In genomic region chr11:12631651-12632050, GRCh38 we compare ENCODE assay signal across 26 cellular contexts. TPM values are rescaled to one million over a fixed set of nuclear protein-coding genes. Genes with fewer than 3 reads are reported as not detected.
"Had no signal": no experiment of that assay in that cellular context is flagged by ENCODE, and none has a peak within 500 bp of the region (broad histone marks: within the 10 kb centered on the region; RNA-seq: fewer than 3 reads in every experiment).

No MANE protein-coding gene starts in this region.

- H3K4me3 Mint-ChIP-seq: activated CD4-positive, alpha-beta memory T cell treated with anti-CD3 and anti-CD28 coated beads, Interleukin-2, amount 10 ng/mL, durations not matched to agents 7 days and 5 days; activated naive CD4-positive, alpha-beta T cell treated with anti-CD3 and anti-CD28 coated beads, Interleukin-2, amount 10 ng/mL, durations not matched to agents 7 days and 5 days; activated naive CD8-positive, alpha-beta T cell treated with anti-CD3 and anti-CD28 coated beads, Interleukin-2, amount 10 ng/mL, durations not matched to agents 7 days and 5 days; T-helper 1 cell treated with Interleukin-12 subunit alpha and Interleukin-12 subunit beta and Interleukin-4 antibody, amounts not matched to agents 30 μg/mL and 1 μg/mL, for 36 hours had no signal

- DNase-seq: activated CD4-positive, alpha-beta memory T cell treated with anti-CD3 and anti-CD28 coated beads, Interleukin-2, amount 10 ng/mL, durations not matched to agents 7 days and 5 days; activated CD4-positive, alpha-beta T cell treated with anti-CD3 and anti-CD28 coated beads, Interleukin-2, amount 50 U/mL, for 1 hour; activated CD4-positive, CD25-positive, alpha-beta regulatory T cell; activated gamma-delta T cell treated with Interleukin-2 at 50 U/mL for 16 hours; activated naive CD4-positive, alpha-beta T cell treated with anti-CD3 and anti-CD28 coated beads, Interleukin-2, amount 10 ng/mL, durations not matched to agents 7 days and 5 days; activated naive CD8-positive, alpha-beta T cell treated with anti-CD3 and anti-CD28 coated beads, Interleukin-2, amount 10 ng/mL, durations not matched to agents 7 days and 5 days; activated T-cell treated with anti-CD3 and anti-CD28 coated beads for 4 hours; activated T-cell treated with anti-CD3 and anti-CD28 coated beads, Interleukin-2, amount 50 U/mL, for 48 hours; adrenal gland; anterior cingulate cortex; cerebellar nuclear complex; MG63; MV-4-11; NCI-H1105 treated with DMSO at 0.1 percent for 48 hours; NCI-H1436 treated with DMSO at 0.1 percent for 48 hours; NCI-H187 treated with DMSO at 0.1 percent for 48 hours; NCI-H2081 treated with DMSO at 0.1 percent for 48 hours; NCI-H2171; NCI-H226; NCI-H526; NCI-H774; PC-3; SHP77 treated with DMSO at 0.1 percent for 48 hours; T-helper 9 cell had no signal

- H3K4me1 Mint-ChIP-seq: activated CD4-positive, alpha-beta memory T cell treated with anti-CD3 and anti-CD28 coated beads, Interleukin-2, amount 10 ng/mL, durations not matched to agents 7 days and 5 days; activated naive CD4-positive, alpha-beta T cell treated with anti-CD3 and anti-CD28 coated beads, Interleukin-2, amount 10 ng/mL, durations not matched to agents 7 days and 5 days; activated naive CD8-positive, alpha-beta T cell treated with anti-CD3 and anti-CD28 coated beads, Interleukin-2, amount 10 ng/mL, durations not matched to agents 7 days and 5 days had no signal

- H3K36me3 ChIP-seq: adrenal gland, MG63 had no signal

- H3K9me3 ChIP-seq: adrenal gland, MG63 had no signal

- H3K4me3 ChIP-seq: adrenal gland, MG63 had no signal

- H3K27ac Mint-ChIP-seq: activated CD4-positive, alpha-beta memory T cell treated with anti-CD3 and anti-CD28 coated beads, Interleukin-2, amount 10 ng/mL, durations not matched to agents 7 days and 5 days; activated naive CD4-positive, alpha-beta T cell treated with anti-CD3 and anti-CD28 coated beads, Interleukin-2, amount 10 ng/mL, durations not matched to agents 7 days and 5 days; activated naive CD8-positive, alpha-beta T cell treated with anti-CD3 and anti-CD28 coated beads, Interleukin-2, amount 10 ng/mL, durations not matched to agents 7 days and 5 days; activated T-helper 2 cell treated with anti-CD3 and anti-CD28 coated beads, Interferon-gamma antibody, Interleukin-2, Interleukin-4, amounts not matched to agents 10 μg/mL and 5 μg/mL and 100 μg/mL, durations not matched to agents 14 hours and 24 hours and 36 hours; T-helper 1 cell treated with Interleukin-12 subunit alpha and Interleukin-12 subunit beta and Interleukin-4 antibody, amounts not matched to agents 30 μg/mL and 1 μg/mL, for 36 hours had no signal

- H3K27ac ChIP-seq: adrenal gland had no signal

- H3K4me1 ChIP-seq: adrenal gland had no signal

- H3K27me3 ChIP-seq: adrenal gland, MG63 had no signal

- H3K9me3 Mint-ChIP-seq: activated CD4-positive, alpha-beta memory T cell treated with anti-CD3 and anti-CD28 coated beads, Interleukin-2, amount 10 ng/mL, durations not matched to agents 7 days and 5 days; activated naive CD4-positive, alpha-beta T cell treated with anti-CD3 and anti-CD28 coated beads, Interleukin-2, amount 10 ng/mL, durations not matched to agents 7 days and 5 days; activated naive CD8-positive, alpha-beta T cell treated with anti-CD3 and anti-CD28 coated beads, Interleukin-2, amount 10 ng/mL, durations not matched to agents 7 days and 5 days; activated T-helper 2 cell treated with anti-CD3 and anti-CD28 coated beads, Interferon-gamma antibody, Interleukin-2, Interleukin-4, amounts not matched to agents 10 μg/mL and 5 μg/mL and 100 μg/mL, durations not matched to agents 14 hours and 24 hours and 36 hours; T-helper 1 cell treated with Interleukin-12 subunit alpha and Interleukin-12 subunit beta and Interleukin-4 antibody, amounts not matched to agents 30 μg/mL and 1 μg/mL, for 36 hours had no signal

- H3K36me3 Mint-ChIP-seq: activated naive CD4-positive, alpha-beta T cell treated with anti-CD3 and anti-CD28 coated beads, Interleukin-2, amount 10 ng/mL, durations not matched to agents 7 days and 5 days; activated naive CD8-positive, alpha-beta T cell treated with anti-CD3 and anti-CD28 coated beads, Interleukin-2, amount 10 ng/mL, durations not matched to agents 7 days and 5 days had no signal

- ATAC-seq: PC-3 had no signal

RNA-seq across cellular contexts. Expression of gene TEAD1, which starts 42.6 kb away (rescaled TPM):
- total RNA-seq: activated naive CD8-positive, alpha-beta T cell treated with anti-CD3 and anti-CD28 coated beads, Interleukin-2, amount 10 ng/mL, durations not matched to agents 7 days and 5 days had no signal
